ENCODE assay signal across 8 cellular contexts in the genomic region with DNA sequence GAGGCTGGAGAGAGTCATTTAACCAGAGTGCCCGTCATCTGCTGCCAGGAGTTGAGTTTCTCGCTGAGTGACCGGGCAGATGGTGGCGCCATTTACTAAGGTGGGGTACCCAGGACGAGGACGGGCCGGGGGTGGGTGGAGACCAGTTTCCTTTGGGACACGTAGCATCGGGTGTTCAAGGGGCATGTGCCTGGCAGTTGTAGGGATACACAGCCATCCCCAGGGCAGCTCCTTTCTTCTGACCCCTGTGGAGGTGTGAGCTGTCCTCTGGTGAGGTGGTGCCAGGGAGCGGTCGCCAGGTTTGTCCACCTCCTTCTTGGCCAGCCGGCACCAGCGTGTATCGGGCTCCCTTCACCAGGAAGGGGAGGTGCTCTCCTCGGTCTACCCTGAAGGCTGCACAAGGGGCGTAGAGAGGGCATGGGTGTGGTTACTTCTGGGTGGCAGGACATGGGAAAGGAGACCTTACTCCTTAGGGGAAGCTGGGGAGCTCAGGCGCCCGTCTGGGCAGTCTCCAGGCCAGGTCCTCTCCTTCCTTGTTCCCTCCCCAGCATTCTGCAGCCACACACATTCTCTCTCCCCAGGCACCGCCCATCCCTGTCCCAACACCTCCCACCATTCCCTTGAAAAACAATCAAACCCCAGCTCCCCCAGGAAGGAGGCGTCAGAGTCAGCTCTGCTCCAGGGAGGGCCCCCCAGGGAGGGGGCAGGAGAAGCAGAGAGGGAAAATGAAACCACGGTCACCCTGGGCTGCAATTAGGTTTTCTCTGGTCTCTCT. TPM values are rescaled to one million over a fixed set of nuclear protein-coding genes. Genes with fewer than 3 reads are reported as not detected.
DNase-seq lines count a peak whose midpoint lies in the region; ATAC-seq and TF ChIP-seq lines count a peak whose summit lies in the region.

No MANE protein-coding gene starts in this region.

- no peaks in the 10 kb centered on the region for H3K9me3 Mint-ChIP-seq in T-helper 2 cell treated with Interferon-gamma antibody and Interleukin-4, amounts not matched to agents 5 μg/mL and 100 μg/mL, for 36 hours
- H3K9me3 Mint-ChIP-seq in brain = peaks cover 0 to 12% (median 2%) of the 10 kb centered on the region in 5 experiments

- H3K27me3 ChIP-seq in DOHH2 (ENCODE audit: control insufficient read depth, low read length) = no peaks in the 10 kb centered on the region
- no peaks in the 10 kb centered on the region for H3K27me3 ChIP-seq in Loucy (ENCODE audit: insufficient read depth, low read length, poor library complexity, severe bottlenecking)
- H3K27me3 ChIP-seq in iPS DF 6.9 (ENCODE audit: control insufficient read depth, insufficient read depth, low read length) = no peaks in the 10 kb centered on the region

- H3K4me2 ChIP-seq in DOHH2 (ENCODE audit: low read length) (peak overlapping the region; percentile 81), Loucy (ENCODE audit: low read depth, low read length, poor library complexity, severe bottlenecking) (peak overlapping the region; percentile 97)

- peak overlapping the region; percentile 95 for H2AFZ ChIP-seq in Loucy (ENCODE audit: low read length)

- peak; percentile 47 for DNase-seq in T-helper 2 cell treated with Interferon-gamma antibody and Interleukin-4, amounts not matched to agents 5 μg/mL and 100 μg/mL, for 36 hours (ENCODE audit: low spot score)
- DNase-seq in iPS DF 6.9 (ENCODE audit: low read depth, low spot score) = peak; percentile 58
- peak; percentile 84 for DNase-seq in skeletal muscle cell (ENCODE audit: low read depth)
- DNase-seq in MV-4-11 (lab: John Stamatoyannopoulos, UW) = no peak

- no peak for ATAC-seq in GM19324 (IDR thresholded peaks at IDR 0.05; ENCODE audit: low FRiP score, unreplicated experiment)

- peak overlapping the region; percentile 72 for H3K27ac Mint-ChIP-seq in T-helper 2 cell treated with Interferon-gamma antibody and Interleukin-4, amounts not matched to agents 5 μg/mL and 100 μg/mL, for 36 hours
- peak overlapping the region in 3 of 5 experiments; percentile 51 to 68 (median 68) for H3K27ac Mint-ChIP-seq in brain

- no peaks in the 10 kb centered on the region for H3K9me2 ChIP-seq in DOHH2 (replicated peaks; ENCODE audit: control insufficient read depth, low read length)
- H3K9me2 ChIP-seq in Loucy (replicated peaks; ENCODE audit: low read depth, low read length) = no peaks in the 10 kb centered on the region

- H3K36me3 Mint-ChIP-seq in T-helper 2 cell treated with Interferon-gamma antibody and Interleukin-4, amounts not matched to agents 5 μg/mL and 100 μg/mL, for 36 hours (ENCODE audit: low read depth) = peaks cover 1% of the 10 kb centered on the region
- no peaks in the 10 kb centered on the region for H3K36me3 Mint-ChIP-seq in brain

- H3K9me3 ChIP-seq in DOHH2 (ENCODE audit: control insufficient read depth, insufficient read depth, low read length) (no peaks in the 10 kb centered on the region), Loucy (ENCODE audit: insufficient read depth, low read depth, low read length) (no peaks in the 10 kb centered on the region), iPS DF 6.9 (ENCODE audit: control insufficient read depth, insufficient read depth, low read length) (no peaks in the 10 kb centered on the region)

- H3K4me1 Mint-ChIP-seq in T-helper 2 cell treated with Interferon-gamma antibody and Interleukin-4, amounts not matched to agents 5 μg/mL and 100 μg/mL, for 36 hours (ENCODE audit: low read depth) = peaks cover 27% of the 10 kb centered on the region
- peaks cover 33% of the 10 kb centered on the region for H3K4me1 Mint-ChIP-seq in brain

- TF ChIP-seq CTCF in DOHH2 (IDR thresholded peaks at IDR 0.05; ENCODE audit: low read depth, low read length, poor library complexity, severe bottlenecking) (peak; percentile 76), Loucy (conservative IDR thresholded peaks at IDR 0.05; ENCODE audit: low read length) (peak; percentile 81), brain (conservative IDR thresholded peaks at IDR 0.05) (peak; percentile 57 to 66)

- no CpG with 5 or more reads among the region's 21 CpGs for WGBS in iPS DF 6.9 (ENCODE audit: insufficient coverage, insufficient read length)

- H4K20me1 ChIP-seq in DOHH2 (ENCODE audit: control insufficient read depth, insufficient read depth, low read depth, low read length) (no peaks in the 10 kb centered on the region), Loucy (ENCODE audit: insufficient read depth, low read length, poor library complexity, severe bottlenecking) (no peaks in the 10 kb centered on the region)

- peak overlapping the region; percentile 75 for H3K9ac ChIP-seq in Loucy (ENCODE audit: low read depth, low read length, poor library complexity, severe bottlenecking)

- H3F3A ChIP-seq in DOHH2 (ENCODE audit: control insufficient read depth, insufficient read depth) = peaks cover 13% of the 10 kb centered on the region
- H3F3A ChIP-seq in Loucy (ENCODE audit: low read depth) = peaks cover 11% of the 10 kb centered on the region

- H3K36me3 ChIP-seq in DOHH2 (ENCODE audit: control insufficient read depth, low read length) (no peaks in the 10 kb centered on the region), Loucy (ENCODE audit: insufficient read depth, low read length) (no peaks in the 10 kb centered on the region), iPS DF 6.9 (ENCODE audit: control insufficient read depth, insufficient read depth, low read length) (no peaks in the 10 kb centered on the region)

- H3K4me1 ChIP-seq in DOHH2 (ENCODE audit: control insufficient read depth, low read length) (peaks cover 27% of the 10 kb centered on the region), Loucy (ENCODE audit: insufficient read depth, low read length, poor library complexity, severe bottlenecking) (peaks cover 27% of the 10 kb centered on the region), iPS DF 6.9 (ENCODE audit: control insufficient read depth, insufficient read depth, low read length) (no peaks in the 10 kb centered on the region)

- H3K4me3 ChIP-seq in DOHH2 (ENCODE audit: low read length) (peak overlapping the region; percentile 70), Loucy (ENCODE audit: low read length, poor library complexity, severe bottlenecking) (peak overlapping the region; percentile 87), iPS DF 6.9 (ENCODE audit: low read length) (peak overlapping the region; percentile 28; the same call in 1 of the 2 replicates), skeletal muscle cell (ENCODE audit: low read depth, low read length) (peak overlapping the region; percentile 52)

- peak overlapping the region; percentile 83 for H3K4me3 Mint-ChIP-seq in T-helper 2 cell treated with Interferon-gamma antibody and Interleukin-4, amounts not matched to agents 5 μg/mL and 100 μg/mL, for 36 hours
- H3K4me3 Mint-ChIP-seq in brain = peak overlapping the region; percentile 54 to 76 (median 69)

- H3K27ac ChIP-seq in DOHH2 (ENCODE audit: low read depth, low read length) = no peak overlapping the region
- no peak overlapping the region for H3K27ac ChIP-seq in iPS DF 6.9 (ENCODE audit: low read length)

- H3K27me3 Mint-ChIP-seq in T-helper 2 cell treated with Interferon-gamma antibody and Interleukin-4, amounts not matched to agents 5 μg/mL and 100 μg/mL, for 36 hours (ENCODE audit: low read depth) = peaks cover 2% of the 10 kb centered on the region
- H3K27me3 Mint-ChIP-seq in brain = peaks cover 23% of the 10 kb centered on the region

- no peaks in the 10 kb centered on the region for H3K79me2 ChIP-seq in DOHH2 (ENCODE audit: control insufficient read depth, low read length)
- no peaks in the 10 kb centered on the region for H3K79me2 ChIP-seq in Loucy (ENCODE audit: insufficient read depth, low read length)

RNA-seq across cellular contexts. Expression of gene MB, which starts 10.3 kb away (rescaled TPM):
- 2.7 TPM for polyA plus RNA-seq in brain (ENCODE audit: insufficient read depth, low read depth, low replicate concordance)

RNA-seq across cellular contexts. Expression of gene APOL6, which starts 20.8 kb away (rescaled TPM):
- 1.4 TPM for polyA plus RNA-seq in brain (ENCODE audit: insufficient read depth, low read depth, low replicate concordance)

Comparison
In these comparisons a context has a peak if more than half of its experiments do, and no peak if none do; other contexts are left out.
1. H3K4me3 ChIP-seq: peak in every context shown above with its lines; median percentile 87 in Loucy; 70 in DOHH2; 52 in skeletal muscle cell; 28 in iPS DF 6.9.